ENCODE assay signal across 16 cellular contexts in the genomic region with DNA sequence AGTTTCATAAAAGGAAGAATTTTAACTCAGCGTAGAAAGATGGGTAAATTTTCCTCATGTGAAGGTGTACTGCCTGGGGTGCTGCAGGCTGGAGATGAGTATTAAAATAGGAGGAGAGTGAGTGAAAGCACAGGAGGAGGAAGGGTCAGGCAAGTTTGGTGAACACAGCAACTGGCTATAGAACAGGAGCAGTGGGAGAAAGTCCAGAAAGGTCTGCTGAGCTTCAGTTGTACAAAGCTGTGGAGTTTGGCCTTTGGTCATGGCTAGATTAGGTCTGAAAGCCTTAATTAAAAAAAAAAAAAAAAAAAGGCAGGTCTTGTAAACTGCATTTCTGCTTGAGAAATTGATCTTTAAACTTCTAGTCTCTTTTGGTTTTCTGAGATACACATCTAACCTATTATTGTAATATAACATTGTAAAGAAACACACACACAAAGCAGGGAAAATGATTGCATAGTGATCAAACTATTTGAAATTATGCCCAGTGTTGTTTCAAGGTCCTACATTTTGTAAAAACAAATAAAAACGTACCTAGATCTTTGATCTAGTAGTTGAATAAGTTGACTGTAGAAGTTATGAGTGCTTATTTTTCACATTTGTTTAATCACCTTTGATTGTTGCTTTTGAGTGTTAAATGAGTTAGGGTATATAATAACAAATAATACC.
"Had no signal": no experiment of that assay in that cellular context is flagged by ENCODE, and none has a peak within 500 bp of the region (broad histone marks: within the 10 kb centered on the region; RNA-seq: fewer than 3 reads in every experiment).

No MANE protein-coding gene starts in this region.

- H3K27me3 ChIP-seq: sigmoid colon, spleen, thyroid gland had no signal

- ATAC-seq: left ventricle myocardium superior, natural killer cell had no signal

- H3K4me3 ChIP-seq: coronary artery, sigmoid colon, spleen, thyroid gland had no signal

- H3K27ac Mint-ChIP-seq: activated CD4-positive, alpha-beta T cell treated with anti-CD3 and anti-CD28 coated beads, Interleukin-2, amount 10 ng/mL, durations not matched to agents 7 days and 5 days; natural killer cell; T-helper 2 cell treated with Interferon-gamma antibody and Interleukin-4, amounts not matched to agents 5 μg/mL and 100 μg/mL, for 36 hours had no signal

- H3K27me3 Mint-ChIP-seq: activated CD4-positive, alpha-beta T cell treated with anti-CD3 and anti-CD28 coated beads, Interleukin-2, amount 10 ng/mL, durations not matched to agents 7 days and 5 days had no signal

- H3K9me3 ChIP-seq: sigmoid colon, spleen, thyroid gland had no signal

- H3K4me3 Mint-ChIP-seq: activated CD4-positive, alpha-beta T cell treated with anti-CD3 and anti-CD28 coated beads, Interleukin-2, amount 10 ng/mL, durations not matched to agents 7 days and 5 days; natural killer cell; T-helper 2 cell treated with Interferon-gamma antibody and Interleukin-4, amounts not matched to agents 5 μg/mL and 100 μg/mL, for 36 hours had no signal

- H3K9me3 Mint-ChIP-seq: activated CD4-positive, alpha-beta T cell treated with anti-CD3 and anti-CD28 coated beads, Interleukin-2, amount 10 ng/mL, durations not matched to agents 7 days and 5 days; natural killer cell; T-helper 2 cell treated with Interferon-gamma antibody and Interleukin-4, amounts not matched to agents 5 μg/mL and 100 μg/mL, for 36 hours had no signal

- H3K27ac ChIP-seq: coronary artery, sigmoid colon, thyroid gland had no signal

- DNase-seq: activated CD4-positive, alpha-beta T cell treated with anti-CD3 and anti-CD28 coated beads, Interleukin-2, amount 10 ng/mL, durations not matched to agents 7 days and 5 days; activated CD4-positive, CD25-positive, alpha-beta regulatory T cell; activated naive CD4-positive, alpha-beta T cell; aorta; head of caudate nucleus; left ventricle myocardium superior; mesenchymal stem cell; natural killer cell; sigmoid colon; spleen; stimulated activated CD4-positive, alpha-beta T cell treated with anti-CD3 and anti-CD28 coated beads, Interleukin-4, amount 100 ng/mL, for 4 hours; stimulated activated naive CD4-positive, alpha-beta T cell; SW 1271; thyroid gland had no signal

- H3K36me3 Mint-ChIP-seq: natural killer cell had no signal
